Comparison of ENCODE assay signal across 1 cellular context in genomic region chr1:22204989-22205913, GRCh38.
TF ChIP-seq lines count a peak whose summit lies in the region.

No MANE protein-coding gene starts in this region.

TF ChIP-seq in IMR-90, 13 proteins besides CTCF, POLR2A, EP300 and RAD21 (continued from another document):
- TF ChIP-seq USF2 (IDR thresholded peaks at IDR 0.05; ENCODE audit: low read depth, low read length) (no peak), BHLHE40 (IDR thresholded peaks at IDR 0.05; ENCODE audit: low read depth, low read length) (no peak), ELK1 (IDR thresholded peaks at IDR 0.05; ENCODE audit: borderline replicate concordance, low read depth, low read length) (no peak)
